5 cellular contexts compared by ENCODE assay signal in genomic region chr1:7464736-7465135, GRCh38.
"Had no signal": no experiment of that assay in that cellular context is flagged by ENCODE, and none has a peak within 500 bp of the region (broad histone marks: within the 10 kb centered on the region; RNA-seq: fewer than 3 reads in every experiment).

No MANE protein-coding gene starts in this region.

- H3K9me3 Mint-ChIP-seq: IgD-negative memory B cell had no signal

- H3K4me3 Mint-ChIP-seq: IgD-negative memory B cell had no signal

- DNase-seq: IMR-90 had no signal

- ATAC-seq: HepG2, K562 had no signal

- H3K4me1 Mint-ChIP-seq: IgD-negative memory B cell had no signal

- H3K36me3 Mint-ChIP-seq: IgD-negative memory B cell had no signal

- H3K27ac ChIP-seq: HL-60 had no signal

- H3K4me3 ChIP-seq: K562 had no signal
